In genomic region chr11:94866936-94867795, GRCh38 we compare ENCODE assay signal across 15 cellular contexts.
"Had no signal": no experiment of that assay in that cellular context is flagged by ENCODE, and none has a peak within 500 bp of the region (broad histone marks: within the 10 kb centered on the region; RNA-seq: fewer than 3 reads in every experiment).

No MANE protein-coding gene starts in this region.

- H3K27ac Mint-ChIP-seq: activated B cell treated with CpG ODN at 0.5 μM for 24 hours; activated naive CD4-positive, alpha-beta T cell treated with anti-CD3 and anti-CD28 coated beads, Interleukin-2, amount 50 U/mL, for 72 hours; stimulated activated naive CD8-positive, alpha-beta T cell treated with anti-CD3 and anti-CD28 coated beads, Interleukin-15, Interleukin-2, amounts not matched to agents 100 ng/mL and 50 ng/mL, for 24 hours had no signal

- ATAC-seq: lower lobe of right lung; naive thymus-derived CD8-positive, alpha-beta T cell; upper lobe of right lung had no signal

- H3K27ac ChIP-seq: lower lobe of right lung, upper lobe of right lung had no signal

- H3K4me1 Mint-ChIP-seq: activated B cell treated with CpG ODN at 0.5 μM for 24 hours; naive thymus-derived CD8-positive, alpha-beta T cell had no signal

- H3K4me3 Mint-ChIP-seq: activated B cell treated with CpG ODN at 0.5 μM for 24 hours; naive thymus-derived CD8-positive, alpha-beta T cell; stimulated activated naive CD8-positive, alpha-beta T cell treated with anti-CD3 and anti-CD28 coated beads, Interleukin-15, Interleukin-2, amounts not matched to agents 100 ng/mL and 50 ng/mL, for 24 hours had no signal

- H3K27me3 ChIP-seq: breast epithelium, upper lobe of right lung had no signal

- H3K9me3 ChIP-seq: breast epithelium, lower lobe of right lung, upper lobe of right lung had no signal

- H3K4me3 ChIP-seq: breast epithelium, lower lobe of right lung, upper lobe of right lung had no signal

- DNase-seq: activated B cell treated with CpG ODN at 0.5 μM for 24 hours; activated CD4-positive, alpha-beta T cell treated with anti-CD3 and anti-CD28 coated beads, Interleukin-2, amount 50 U/mL, for 1 hour; activated effector memory CD4-positive, alpha-beta T cell treated with Interleukin-2 at 50 U/mL for 16 hours; amniotic stem cell; hypothalamus; kidney glomerular epithelial cell; lower lobe of right lung; naive thymus-derived CD8-positive, alpha-beta T cell; stimulated activated CD4-positive, alpha-beta T cell treated with anti-CD3 and anti-CD28 coated beads, Interleukin-4, amount 100 ng/mL, for 1 hour; stimulated activated CD8-positive, alpha-beta memory T cell treated with anti-CD3 and anti-CD28 coated beads, Interleukin-4, amount 100 ng/mL, for 48 hours; T-helper 1 cell; upper lobe of right lung had no signal

- H3K36me3 Mint-ChIP-seq: activated naive CD4-positive, alpha-beta T cell treated with anti-CD3 and anti-CD28 coated beads, Interleukin-2, amount 50 U/mL, for 72 hours; naive thymus-derived CD8-positive, alpha-beta T cell had no signal

- H3K9me3 Mint-ChIP-seq: activated B cell treated with CpG ODN at 0.5 μM for 24 hours; activated naive CD4-positive, alpha-beta T cell treated with anti-CD3 and anti-CD28 coated beads, Interleukin-2, amount 50 U/mL, for 72 hours; naive thymus-derived CD8-positive, alpha-beta T cell; stimulated activated naive CD8-positive, alpha-beta T cell treated with anti-CD3 and anti-CD28 coated beads, Interleukin-15, Interleukin-2, amounts not matched to agents 100 ng/mL and 50 ng/mL, for 24 hours had no signal

- H3K4me1 ChIP-seq: breast epithelium, lower lobe of right lung, upper lobe of right lung had no signal

- H3K36me3 ChIP-seq: breast epithelium had no signal

- H3K27me3 Mint-ChIP-seq: activated B cell treated with CpG ODN at 0.5 μM for 24 hours; stimulated activated naive CD8-positive, alpha-beta T cell treated with anti-CD3 and anti-CD28 coated beads, Interleukin-15, Interleukin-2, amounts not matched to agents 100 ng/mL and 50 ng/mL, for 24 hours had no signal
